In genomic region chr7:138472292-138473079, GRCh38 we compare ENCODE assay signal across 1 cellular context.
TF ChIP-seq lines count a peak whose summit lies in the region.

No MANE protein-coding gene starts in this region.

TF ChIP-seq in GM12891, 5 proteins besides CTCF, POLR2A, EP300 and RAD21 (continued from another document):
- no peak for TF ChIP-seq SPI1 (IDR thresholded peaks at IDR 0.05; ENCODE audit: low read depth, low read length)
- no peak for TF ChIP-seq POLR2AphosphoS5 (IDR thresholded peaks at IDR 0.05; ENCODE audit: low read depth, low read length)
- TF ChIP-seq TAF1 (IDR thresholded peaks at IDR 0.05; ENCODE audit: low read depth, low read length): no peak
- no peak for TF ChIP-seq POU2F2 (IDR thresholded peaks at IDR 0.05; ENCODE audit: low read depth, low read length)
